In the genomic region with DNA sequence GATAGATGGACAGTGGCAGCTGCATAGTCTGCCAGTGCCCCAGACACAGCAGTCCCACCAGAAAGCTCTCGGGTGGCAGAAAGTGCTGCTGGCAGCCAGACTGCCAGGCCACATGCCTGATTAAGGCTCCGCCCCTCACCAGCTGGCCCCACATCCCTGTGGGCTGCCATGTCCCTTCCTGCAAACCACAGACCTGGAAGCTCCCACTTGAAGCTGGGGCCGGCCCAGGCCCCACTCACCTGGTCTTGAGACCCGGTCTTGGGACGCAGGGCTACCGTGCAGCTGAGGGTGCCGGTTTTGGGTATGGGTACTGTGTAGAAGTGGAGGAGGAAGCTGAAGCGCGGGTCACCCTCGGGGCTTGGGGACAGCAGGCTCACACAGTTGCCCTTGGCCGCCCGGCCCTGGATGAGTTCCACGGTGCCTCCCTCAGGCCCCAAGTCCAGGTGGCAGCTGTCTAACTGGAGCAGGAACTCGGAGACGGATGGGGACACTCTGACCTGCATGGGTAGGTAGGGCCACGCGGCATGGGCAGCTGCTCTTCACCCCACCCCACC, we compare ENCODE assay signal across 1 cellular context.
A peak's percentile ranks its signal among the peaks of the same experiment; 100 is the strongest.
TF ChIP-seq lines count a peak whose summit lies in the region.

No MANE protein-coding gene starts in this region.

TF ChIP-seq in HepG2, 621 proteins besides CTCF, POLR2A, EP300 and RAD21:
- TF ChIP-seq BRD4 (CRISPR knock-in tag; IDR thresholded peaks at IDR 0.05) (no peak), ATF7-NPFF (CRISPR knock-in tag; IDR thresholded peaks at IDR 0.05; ENCODE audit: low read depth) (no peak), AGO2 (optimal IDR thresholded peaks at IDR 0.05; ENCODE audit: low read depth, low read length) (peak; percentile 89), ZNF780A (CRISPR knock-in tag; IDR thresholded peaks at IDR 0.05) (no peak)
TF ChIP-seq in HepG2: peak in this region for 1.
